ENCODE assay signal across 1 cellular context in the genomic region with DNA sequence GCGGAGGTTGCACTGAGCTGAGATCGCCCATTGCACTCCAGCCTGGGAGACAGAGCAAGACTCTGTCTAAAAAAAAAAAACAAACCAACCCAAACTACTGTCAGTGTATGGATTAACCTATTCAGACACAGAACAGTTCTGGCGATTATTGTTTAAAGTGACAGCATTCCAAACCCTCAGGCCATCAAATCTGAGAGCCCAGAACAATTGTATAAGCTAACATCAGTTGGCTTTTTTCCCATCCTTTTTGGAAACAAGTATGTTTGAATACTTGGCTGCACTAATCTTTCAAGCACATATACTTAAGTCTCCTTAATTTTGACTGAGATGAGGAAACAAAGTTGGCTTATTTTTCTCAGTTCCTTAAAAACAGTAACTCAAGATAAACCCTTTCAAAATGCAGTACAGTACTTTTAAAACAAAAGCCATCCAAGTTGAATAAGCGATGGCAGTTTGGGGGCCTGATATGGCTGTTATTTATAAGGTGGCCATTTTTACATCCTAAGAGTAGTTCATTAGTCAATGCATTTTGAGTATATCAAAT.
TF ChIP-seq lines count a peak whose summit lies in the region.

No MANE protein-coding gene starts in this region.

TF ChIP-seq in GM23338, 12 proteins besides CTCF, POLR2A, EP300 and RAD21 (continued from another document):
- TF ChIP-seq, protein P1, sequence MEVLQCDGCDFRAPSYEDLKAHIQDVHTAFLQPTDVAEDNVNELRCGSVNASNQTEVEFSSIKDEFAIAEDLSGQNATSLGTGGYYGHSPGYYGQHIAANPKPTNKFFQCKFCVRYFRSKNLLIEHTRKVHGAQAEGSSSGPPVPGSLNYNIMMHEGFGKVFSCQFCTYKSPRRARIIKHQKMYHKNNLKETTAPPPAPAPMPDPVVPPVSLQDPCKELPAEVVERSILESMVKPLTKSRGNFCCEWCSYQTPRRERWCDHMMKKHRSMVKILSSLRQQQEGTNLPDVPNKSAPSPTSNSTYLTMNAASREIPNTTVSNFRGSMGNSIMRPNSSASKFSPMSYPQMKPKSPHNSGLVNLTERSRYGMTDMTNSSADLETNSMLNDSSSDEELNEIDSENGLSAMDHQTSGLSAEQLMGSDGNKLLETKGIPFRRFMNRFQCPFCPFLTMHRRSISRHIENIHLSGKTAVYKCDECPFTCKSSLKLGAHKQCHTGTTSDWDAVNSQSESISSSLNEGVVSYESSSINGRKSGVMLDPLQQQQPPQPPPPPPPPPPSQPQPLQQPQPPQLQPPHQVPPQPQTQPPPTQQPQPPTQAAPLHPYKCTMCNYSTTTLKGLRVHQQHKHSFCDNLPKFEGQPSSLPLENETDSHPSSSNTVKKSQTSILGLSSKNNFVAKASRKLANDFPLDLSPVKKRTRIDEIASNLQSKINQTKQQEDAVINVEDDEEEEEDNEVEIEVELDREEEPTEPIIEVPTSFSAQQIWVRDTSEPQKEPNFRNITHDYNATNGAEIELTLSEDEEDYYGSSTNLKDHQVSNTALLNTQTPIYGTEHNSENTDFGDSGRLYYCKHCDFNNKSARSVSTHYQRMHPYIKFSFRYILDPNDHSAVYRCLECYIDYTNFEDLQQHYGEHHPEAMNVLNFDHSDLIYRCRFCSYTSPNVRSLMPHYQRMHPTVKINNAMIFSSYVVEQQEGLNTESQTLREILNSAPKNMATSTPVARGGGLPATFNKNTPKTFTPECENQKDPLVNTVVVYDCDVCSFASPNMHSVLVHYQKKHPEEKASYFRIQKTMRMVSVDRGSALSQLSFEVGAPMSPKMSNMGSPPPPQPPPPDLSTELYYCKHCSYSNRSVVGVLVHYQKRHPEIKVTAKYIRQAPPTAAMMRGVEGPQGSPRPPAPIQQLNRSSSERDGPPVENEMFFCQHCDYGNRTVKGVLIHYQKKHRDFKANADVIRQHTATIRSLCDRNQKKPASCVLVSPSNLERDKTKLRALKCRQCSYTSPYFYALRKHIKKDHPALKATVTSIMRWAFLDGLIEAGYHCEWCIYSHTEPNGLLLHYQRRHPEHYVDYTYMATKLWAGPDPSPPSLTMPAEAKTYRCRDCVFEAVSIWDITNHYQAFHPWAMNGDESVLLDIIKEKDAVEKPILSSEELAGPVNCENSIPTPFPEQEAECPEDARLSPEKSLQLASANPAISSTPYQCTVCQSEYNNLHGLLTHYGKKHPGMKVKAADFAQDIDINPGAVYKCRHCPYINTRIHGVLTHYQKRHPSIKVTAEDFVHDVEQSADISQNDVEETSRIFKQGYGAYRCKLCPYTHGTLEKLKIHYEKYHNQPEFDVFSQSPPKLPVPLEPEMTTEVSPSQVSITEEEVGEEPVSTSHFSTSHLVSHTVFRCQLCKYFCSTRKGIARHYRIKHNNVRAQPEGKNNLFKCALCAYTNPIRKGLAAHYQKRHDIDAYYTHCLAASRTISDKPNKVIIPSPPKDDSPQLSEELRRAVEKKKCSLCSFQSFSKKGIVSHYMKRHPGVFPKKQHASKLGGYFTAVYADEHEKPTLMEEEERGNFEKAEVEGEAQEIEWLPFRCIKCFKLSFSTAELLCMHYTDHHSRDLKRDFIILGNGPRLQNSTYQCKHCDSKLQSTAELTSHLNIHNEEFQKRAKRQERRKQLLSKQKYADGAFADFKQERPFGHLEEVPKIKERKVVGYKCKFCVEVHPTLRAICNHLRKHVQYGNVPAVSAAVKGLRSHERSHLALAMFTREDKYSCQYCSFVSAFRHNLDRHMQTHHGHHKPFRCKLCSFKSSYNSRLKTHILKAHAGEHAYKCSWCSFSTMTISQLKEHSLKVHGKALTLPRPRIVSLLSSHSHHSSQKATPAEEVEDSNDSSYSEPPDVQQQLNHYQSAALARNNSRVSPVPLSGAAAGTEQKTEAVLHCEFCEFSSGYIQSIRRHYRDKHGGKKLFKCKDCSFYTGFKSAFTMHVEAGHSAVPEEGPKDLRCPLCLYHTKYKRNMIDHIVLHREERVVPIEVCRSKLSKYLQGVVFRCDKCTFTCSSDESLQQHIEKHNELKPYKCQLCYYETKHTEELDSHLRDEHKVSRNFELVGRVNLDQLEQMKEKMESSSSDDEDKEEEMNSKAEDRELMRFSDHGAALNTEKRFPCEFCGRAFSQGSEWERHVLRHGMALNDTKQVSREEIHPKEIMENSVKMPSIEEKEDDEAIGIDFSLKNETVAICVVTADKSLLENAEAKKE (CRISPR knock-in tag; IDR thresholded peaks at IDR 0.05) = no peak
- no peak for TF ChIP-seq EZH2 (IDR thresholded peaks at IDR 0.05; ENCODE audit: low read depth, unreplicated experiment)
- no peak for TF ChIP-seq CREB1 (CRISPR knock-in tag; IDR thresholded peaks at IDR 0.05; ENCODE audit: low read depth)
- TF ChIP-seq JUNB (IDR thresholded peaks at IDR 0.05; ENCODE audit: unreplicated experiment) = no peak
- TF ChIP-seq, protein P2, sequence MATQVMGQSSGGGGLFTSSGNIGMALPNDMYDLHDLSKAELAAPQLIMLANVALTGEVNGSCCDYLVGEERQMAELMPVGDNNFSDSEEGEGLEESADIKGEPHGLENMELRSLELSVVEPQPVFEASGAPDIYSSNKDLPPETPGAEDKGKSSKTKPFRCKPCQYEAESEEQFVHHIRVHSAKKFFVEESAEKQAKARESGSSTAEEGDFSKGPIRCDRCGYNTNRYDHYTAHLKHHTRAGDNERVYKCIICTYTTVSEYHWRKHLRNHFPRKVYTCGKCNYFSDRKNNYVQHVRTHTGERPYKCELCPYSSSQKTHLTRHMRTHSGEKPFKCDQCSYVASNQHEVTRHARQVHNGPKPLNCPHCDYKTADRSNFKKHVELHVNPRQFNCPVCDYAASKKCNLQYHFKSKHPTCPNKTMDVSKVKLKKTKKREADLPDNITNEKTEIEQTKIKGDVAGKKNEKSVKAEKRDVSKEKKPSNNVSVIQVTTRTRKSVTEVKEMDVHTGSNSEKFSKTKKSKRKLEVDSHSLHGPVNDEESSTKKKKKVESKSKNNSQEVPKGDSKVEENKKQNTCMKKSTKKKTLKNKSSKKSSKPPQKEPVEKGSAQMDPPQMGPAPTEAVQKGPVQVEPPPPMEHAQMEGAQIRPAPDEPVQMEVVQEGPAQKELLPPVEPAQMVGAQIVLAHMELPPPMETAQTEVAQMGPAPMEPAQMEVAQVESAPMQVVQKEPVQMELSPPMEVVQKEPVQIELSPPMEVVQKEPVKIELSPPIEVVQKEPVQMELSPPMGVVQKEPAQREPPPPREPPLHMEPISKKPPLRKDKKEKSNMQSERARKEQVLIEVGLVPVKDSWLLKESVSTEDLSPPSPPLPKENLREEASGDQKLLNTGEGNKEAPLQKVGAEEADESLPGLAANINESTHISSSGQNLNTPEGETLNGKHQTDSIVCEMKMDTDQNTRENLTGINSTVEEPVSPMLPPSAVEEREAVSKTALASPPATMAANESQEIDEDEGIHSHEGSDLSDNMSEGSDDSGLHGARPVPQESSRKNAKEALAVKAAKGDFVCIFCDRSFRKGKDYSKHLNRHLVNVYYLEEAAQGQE (IDR thresholded peaks at IDR 0.05; ENCODE audit: unreplicated experiment) = no peak
